In the genomic region with DNA sequence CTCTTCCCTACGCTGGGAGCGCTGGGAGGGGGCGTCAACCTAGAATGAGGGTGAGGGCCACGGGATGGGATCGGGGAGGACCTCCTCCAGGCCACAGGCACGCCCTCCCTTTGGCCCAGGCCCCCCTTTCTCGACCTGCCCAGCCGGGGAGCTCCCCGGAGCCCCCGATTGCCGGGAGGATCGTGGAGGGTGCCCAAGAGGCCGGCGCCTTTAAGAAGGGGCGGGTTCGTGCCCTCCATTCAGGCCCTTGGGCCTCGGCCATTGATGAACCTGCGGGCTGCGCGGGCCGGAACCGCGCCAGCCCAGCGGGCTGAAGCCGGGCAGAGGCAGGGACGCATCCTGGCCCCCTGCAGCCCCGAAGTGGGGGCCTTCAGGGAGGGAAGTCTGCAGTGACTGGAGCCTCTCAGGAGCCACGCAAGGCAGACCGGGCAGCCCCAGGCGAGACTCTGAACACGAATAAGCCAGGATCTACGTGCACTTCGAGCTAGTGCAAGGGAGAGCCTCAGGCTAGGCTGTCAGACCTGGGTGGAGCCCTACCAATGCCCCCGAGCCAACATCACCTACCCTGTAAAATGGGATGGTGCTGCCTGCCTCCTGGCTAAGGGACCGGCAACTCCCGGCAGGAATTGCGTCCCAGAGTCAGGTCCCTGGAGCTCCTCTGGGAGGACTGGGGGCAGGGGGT, we compare ENCODE assay signal across 8 cellular contexts. TPM values are rescaled to one million over a fixed set of nuclear protein-coding genes. Genes with fewer than 3 reads are reported as not detected.
DNase-seq lines count a peak whose midpoint lies in the region; ATAC-seq, FAIRE-seq and TF ChIP-seq lines count a peak whose summit lies in the region.

No MANE protein-coding gene starts in this region.

- TF ChIP-seq CTCF in AG10803 (conservative IDR thresholded peaks at IDR 0.05; ENCODE audit: low read length), result no peak
- TF ChIP-seq CTCF in brain microvascular endothelial cell (IDR thresholded peaks at IDR 0.05; ENCODE audit: low read depth, low read length, missing control alignments), result no peak
- TF ChIP-seq CTCF in kidney epithelial cell (IDR thresholded peaks at IDR 0.05; ENCODE audit: insufficient read depth, low read length, poor library complexity, severe bottlenecking), result no peak

- H3K27me3 ChIP-seq in brain microvascular endothelial cell (replicated peaks), result no peaks in the 10 kb centered on the region
- H3K27me3 ChIP-seq in kidney epithelial cell (ENCODE audit: control insufficient read depth, insufficient read depth, low read length), result peaks cover 6% of the 10 kb centered on the region

- in situ Hi-C loops in brain microvascular endothelial cell (cut with HindIII; ENCODE audit: low pct_ligation_motif_present, low sequenced_read_pairs), result loop anchor here (10.0 kb wide), 1 partner anchor 107 kb away; a partner anchor contains a TSS

- H3K4me3 ChIP-seq in AG10803 (ENCODE audit: low read length), result peak overlapping the region; percentile 69
- peak overlapping the region; percentile 59 for H3K4me3 ChIP-seq in brain microvascular endothelial cell (ENCODE audit: low read depth, low read length)
- H3K4me3 ChIP-seq in kidney epithelial cell (ENCODE audit: low read depth, low read length), result peak overlapping the region; percentile 79

- no peak overlapping the region for H3K27ac ChIP-seq in brain microvascular endothelial cell

- peak; percentile 41 for FAIRE-seq in GM18507 (lab: Jason Lieb, UNC)

- H3K36me3 ChIP-seq in brain microvascular endothelial cell (replicated peaks) (no peaks in the 10 kb centered on the region), kidney epithelial cell (ENCODE audit: control insufficient read depth, insufficient read depth, low read length) (no peaks in the 10 kb centered on the region)

- ATAC-seq in HG03378 (IDR thresholded peaks at IDR 0.05; ENCODE audit: unreplicated experiment), result no peak

- DNase-seq in AG10803 (ENCODE audit: low read depth) (no peak), GM18507 (ENCODE audit: extremely low spot score, insufficient read length, low read depth) (no peak), NCI-H774 (lab: John Stamatoyannopoulos, UW) (peak; percentile 20), brain microvascular endothelial cell (no peak), kidney epithelial cell (ENCODE audit: low read depth) (no peak), NCI-H2171 (lab: John Stamatoyannopoulos, UW) (no peak)
- peak; percentile 13 for DNase-seq in stimulated activated naive CD4-positive, alpha-beta T cell treated with Interleukin-2 at 50 U/mL for 16 hours (lab: John Stamatoyannopoulos, UW)

RNA-seq across cellular contexts. Expression of a gene that starts 0.9 kb away (rescaled TPM):
- total RNA-seq in kidney epithelial cell, result 10.0 and 11.4 TPM in 2 replicates

Comparison
In these comparisons a context has a peak if more than half of its experiments do, and no peak if none do; other contexts are left out.
1. DNase-seq: peak in NCI-H774 (single experiment) and stimulated activated naive CD4-positive, alpha-beta T cell treated with Interleukin-2 at 50 U/mL for 16 hours (single experiment); none in AG10803 (single experiment), GM18507 (single experiment), brain microvascular endothelial cell (single experiment), kidney epithelial cell (single experiment) and NCI-H2171 (single experiment).
2. Peak in every context shown above with its lines, with median percentiles within 50 percentile points of each other: H3K4me3 ChIP-seq.